In genomic region chr6:87682310-87682709, GRCh38 we compare ENCODE assay signal across 1 cellular context.
A peak's percentile ranks its signal among the peaks of the same experiment; 100 is the strongest.
TF ChIP-seq lines count a peak whose summit lies in the region.

No MANE protein-coding gene starts in this region.

TF ChIP-seq in GM12878, 131 proteins besides CTCF, POLR2A, EP300 and RAD21 (continued from another document):
- TF ChIP-seq, protein P1, sequence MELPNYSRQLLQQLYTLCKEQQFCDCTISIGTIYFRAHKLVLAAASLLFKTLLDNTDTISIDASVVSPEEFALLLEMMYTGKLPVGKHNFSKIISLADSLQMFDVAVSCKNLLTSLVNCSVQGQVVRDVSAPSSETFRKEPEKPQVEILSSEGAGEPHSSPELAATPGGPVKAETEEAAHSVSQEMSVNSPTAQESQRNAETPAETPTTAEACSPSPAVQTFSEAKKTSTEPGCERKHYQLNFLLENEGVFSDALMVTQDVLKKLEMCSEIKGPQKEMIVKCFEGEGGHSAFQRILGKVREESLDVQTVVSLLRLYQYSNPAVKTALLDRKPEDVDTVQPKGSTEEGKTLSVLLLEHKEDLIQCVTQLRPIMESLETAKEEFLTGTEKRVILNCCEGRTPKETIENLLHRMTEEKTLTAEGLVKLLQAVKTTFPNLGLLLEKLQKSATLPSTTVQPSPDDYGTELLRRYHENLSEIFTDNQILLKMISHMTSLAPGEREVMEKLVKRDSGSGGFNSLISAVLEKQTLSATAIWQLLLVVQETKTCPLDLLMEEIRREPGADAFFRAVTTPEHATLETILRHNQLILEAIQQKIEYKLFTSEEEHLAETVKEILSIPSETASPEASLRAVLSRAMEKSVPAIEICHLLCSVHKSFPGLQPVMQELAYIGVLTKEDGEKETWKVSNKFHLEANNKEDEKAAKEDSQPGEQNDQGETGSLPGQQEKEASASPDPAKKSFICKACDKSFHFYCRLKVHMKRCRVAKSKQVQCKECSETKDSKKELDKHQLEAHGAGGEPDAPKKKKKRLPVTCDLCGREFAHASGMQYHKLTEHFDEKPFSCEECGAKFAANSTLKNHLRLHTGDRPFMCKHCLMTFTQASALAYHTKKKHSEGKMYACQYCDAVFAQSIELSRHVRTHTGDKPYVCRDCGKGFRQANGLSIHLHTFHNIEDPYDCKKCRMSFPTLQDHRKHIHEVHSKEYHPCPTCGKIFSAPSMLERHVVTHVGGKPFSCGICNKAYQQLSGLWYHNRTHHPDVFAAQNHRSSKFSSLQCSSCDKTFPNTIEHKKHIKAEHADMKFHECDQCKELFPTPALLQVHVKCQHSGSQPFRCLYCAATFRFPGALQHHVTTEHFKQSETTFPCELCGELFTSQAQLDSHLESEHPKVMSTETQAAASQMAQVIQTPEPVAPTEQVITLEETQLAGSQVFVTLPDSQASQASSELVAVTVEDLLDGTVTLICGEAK (IDR thresholded peaks at IDR 0.05; ENCODE audit: borderline replicate concordance): no peak
- TF ChIP-seq, protein P2, sequence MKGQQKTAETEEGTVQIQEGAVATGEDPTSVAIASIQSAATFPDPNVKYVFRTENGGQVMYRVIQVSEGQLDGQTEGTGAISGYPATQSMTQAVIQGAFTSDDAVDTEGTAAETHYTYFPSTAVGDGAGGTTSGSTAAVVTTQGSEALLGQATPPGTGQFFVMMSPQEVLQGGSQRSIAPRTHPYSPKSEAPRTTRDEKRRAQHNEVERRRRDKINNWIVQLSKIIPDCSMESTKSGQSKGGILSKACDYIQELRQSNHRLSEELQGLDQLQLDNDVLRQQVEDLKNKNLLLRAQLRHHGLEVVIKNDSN (IDR thresholded peaks at IDR 0.05; ENCODE audit: borderline replicate concordance, extremely low read length, insufficient read depth, low read depth, low read length): no peak
- TF ChIP-seq ZNF217 (IDR thresholded peaks at IDR 0.05): 0 out of 2 replicates have a peak, but pooled peaks have one; percentile 17
